In genomic region chr1:52341861-52342260, GRCh38 we compare ENCODE assay signal across 20 cellular contexts. TPM values are rescaled to one million over a fixed set of nuclear protein-coding genes. Genes with fewer than 3 reads are reported as not detected.
DNase-seq lines count a peak whose midpoint lies in the region; ATAC-seq and TF ChIP-seq lines count a peak whose summit lies in the region.
"Had no signal": no experiment of that assay in that cellular context is flagged by ENCODE, and none has a peak within 500 bp of the region (broad histone marks: within the 10 kb centered on the region; RNA-seq: fewer than 3 reads in every experiment).

No MANE protein-coding gene starts in this region.

- no peaks in the 10 kb centered on the region for H3K4me1 Mint-ChIP-seq in osteocyte (ENCODE audit: unreplicated experiment)
- H3K4me1 Mint-ChIP-seq in CD8-positive, alpha-beta T cell (ENCODE audit: low read depth): no peaks in the 10 kb centered on the region
- H3K4me1 Mint-ChIP-seq: B cell; CD4-positive, CD25-positive, alpha-beta regulatory T cell; CD8-positive, alpha-beta memory T cell; GM23338; H9 had no signal

- intact Hi-C loops in CD8-positive, alpha-beta T cell (cut with DNase I, micrococcal nuclease): no loop called here

- H3K4me1 ChIP-seq in HUES6 (ENCODE audit: control insufficient read depth, insufficient read depth, low read length): no peaks in the 10 kb centered on the region
- no peaks in the 10 kb centered on the region for H3K4me1 ChIP-seq in CD8-positive, alpha-beta T cell (ENCODE audit: insufficient read depth, low read length)
- H3K4me1 ChIP-seq: BLaER1 had no signal

- peak; percentile 18 for DNase-seq in islet precursor cell
- DNase-seq in osteocyte (ENCODE audit: extremely low spot score, unreplicated experiment): peak; percentile 53
- DNase-seq in CD8-positive, alpha-beta T cell: no peak
- DNase-seq in NCI-H2171 (lab: John Stamatoyannopoulos, UW): no peak
- DNase-seq: CD4-positive, CD25-positive, alpha-beta regulatory T cell; CD8-positive, alpha-beta memory T cell; DMS 273 treated with DMSO at 0.1 percent for 48 hours; DMS79; EL; GDM1; H9 had no signal

- POLR2A ChIA-PET in CD8-positive, alpha-beta T cell (lab: Charles Lee): interaction anchor here (0.6 kb wide), 1 partner anchor 363 kb away, joined by 4 read pairs; no protein-coding TSS in a partner anchor

- H3K4me3 ChIP-seq in HUES6 (ENCODE audit: low read depth, low read length): no peak overlapping the region
- no peak overlapping the region for H3K4me3 ChIP-seq in CD8-positive, alpha-beta T cell (ENCODE audit: low read depth, low read length)
- H3K4me3 ChIP-seq: BLaER1, GM12878, GM23338 had no signal

- peak overlapping the region; percentile 16 for H3K9ac ChIP-seq in HUES6 (ENCODE audit: low read length)
- H3K9ac ChIP-seq: BLaER1 had no signal

- ATAC-seq in GM21717 (IDR thresholded peaks at IDR 0.05; ENCODE audit: unreplicated experiment): no peak
- no peak for ATAC-seq in CD8-positive, alpha-beta T cell
- ATAC-seq: GM12878, GM23338, HCT116 had no signal

- no peak overlapping the region for H3K27ac ChIP-seq in HUES6 (ENCODE audit: low read depth, low read length)
- no peak overlapping the region for H3K27ac ChIP-seq in CD8-positive, alpha-beta T cell (ENCODE audit: low read depth, low read length)
- H3K27ac ChIP-seq: 22Rv1, BLaER1, C4-2B had no signal

- no peak for TF ChIP-seq CTCF in osteocyte (IDR thresholded peaks at IDR 0.05)
- no peak for TF ChIP-seq CTCF in CD8-positive, alpha-beta T cell (IDR thresholded peaks at IDR 0.05)

- CTCF ChIA-PET in CD8-positive, alpha-beta T cell (lab: Charles Lee): no interaction called here

- H3K9me3 Mint-ChIP-seq in osteocyte (ENCODE audit: unreplicated experiment): no peaks in the 10 kb centered on the region
- no peaks in the 10 kb centered on the region for H3K9me3 Mint-ChIP-seq in CD8-positive, alpha-beta T cell
- H3K9me3 Mint-ChIP-seq: CD4-positive, CD25-positive, alpha-beta regulatory T cell; CD8-positive, alpha-beta memory T cell; GM23338; H9 had no signal

- H3K27me3 Mint-ChIP-seq in osteocyte (ENCODE audit: unreplicated experiment): no peaks in the 10 kb centered on the region
- no peaks in the 10 kb centered on the region for H3K27me3 Mint-ChIP-seq in CD8-positive, alpha-beta T cell (ENCODE audit: low read depth)
- H3K27me3 Mint-ChIP-seq: B cell; CD8-positive, alpha-beta memory T cell had no signal

- peaks cover 22% of the 10 kb centered on the region for H3K36me3 ChIP-seq in HUES6 (ENCODE audit: control insufficient read depth, insufficient read depth, low read length)
- no peaks in the 10 kb centered on the region for H3K36me3 ChIP-seq in CD8-positive, alpha-beta T cell (ENCODE audit: insufficient read depth, low read length)

- H3K27me3 ChIP-seq in HUES6 (ENCODE audit: control insufficient read depth, insufficient read depth, low read length): no peaks in the 10 kb centered on the region
- H3K27me3 ChIP-seq in CD8-positive, alpha-beta T cell (ENCODE audit: insufficient read depth, low read length): no peaks in the 10 kb centered on the region
- H3K27me3 ChIP-seq: BLaER1 had no signal

- H3K27ac Mint-ChIP-seq in osteocyte (ENCODE audit: unreplicated experiment): no peak overlapping the region
- H3K27ac Mint-ChIP-seq in CD8-positive, alpha-beta T cell: no peak overlapping the region
- H3K27ac Mint-ChIP-seq: B cell; CD4-positive, CD25-positive, alpha-beta regulatory T cell; CD8-positive, alpha-beta memory T cell; GM23338; H9 had no signal

- peaks cover 24% of the 10 kb centered on the region for H3K36me3 Mint-ChIP-seq in osteocyte (ENCODE audit: unreplicated experiment)
- H3K36me3 Mint-ChIP-seq in CD8-positive, alpha-beta T cell: peaks cover 33% of the 10 kb centered on the region

- H3K4me3 Mint-ChIP-seq in osteocyte (ENCODE audit: unreplicated experiment): no peak overlapping the region
- H3K4me3 Mint-ChIP-seq in CD8-positive, alpha-beta T cell: no peak overlapping the region
- H3K4me3 Mint-ChIP-seq: B cell; CD4-positive, CD25-positive, alpha-beta regulatory T cell; CD8-positive, alpha-beta memory T cell; GM23338; H9 had no signal

- no peaks in the 10 kb centered on the region for H3K9me3 ChIP-seq in HUES6 (ENCODE audit: control insufficient read depth, insufficient read depth, low read depth, low read length)
- H3K9me3 ChIP-seq in CD8-positive, alpha-beta T cell (ENCODE audit: low read length): no peaks in the 10 kb centered on the region
- H3K9me3 ChIP-seq: BLaER1 had no signal

RNA-seq across cellular contexts. Expression of gene CC2D1B, which starts 24.1 kb away (rescaled TPM):
- total RNA-seq in osteocyte: 40.4 and 44.0 TPM in 2 replicates
- 10 to 100 TPM; 38.8 to 40.6 TPM for total RNA-seq in CD8-positive, alpha-beta T cell

Comparison
In these comparisons a context has a peak if more than half of its experiments do, and no peak if none do; other contexts are left out.
1. DNase-seq: peak in islet precursor cell (single experiment) and osteocyte (single experiment); none in CD8-positive, alpha-beta T cell (0 of 7) and NCI-H2171 (single experiment).